ENCODE assay signal across 16 cellular contexts in the genomic region with DNA sequence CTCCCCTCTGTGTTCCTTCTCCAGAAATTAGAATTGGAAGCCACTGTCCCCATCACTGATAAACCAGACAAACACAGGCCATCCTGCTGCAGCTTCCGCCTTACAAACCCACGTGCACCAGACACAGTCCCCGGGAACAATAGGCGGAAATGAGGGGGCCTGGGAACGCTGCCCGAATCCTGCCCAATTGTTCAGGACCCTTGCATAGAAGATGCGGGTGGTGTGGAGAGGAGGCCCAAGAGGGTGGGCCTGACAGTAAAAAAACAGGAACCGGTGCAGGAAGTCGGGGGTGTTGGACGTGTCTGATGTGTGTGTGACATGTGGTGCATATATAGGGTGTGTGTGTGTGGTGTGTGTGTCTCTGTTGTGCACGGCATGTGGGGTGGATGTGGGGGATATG. TPM values are rescaled to one million over a fixed set of nuclear protein-coding genes. Genes with fewer than 3 reads are reported as not detected.
DNase-seq lines count a peak whose midpoint lies in the region; ATAC-seq and TF ChIP-seq lines count a peak whose summit lies in the region.
"Had no signal": no experiment of that assay in that cellular context is flagged by ENCODE, and none has a peak within 500 bp of the region (broad histone marks: within the 10 kb centered on the region; RNA-seq: fewer than 3 reads in every experiment).

No MANE protein-coding gene starts in this region.

- POLR2A ChIA-PET in OCI-LY7 (lab: Charles Lee) = interaction anchor here (1.3 to 4.8 kb wide), 3 partner anchors 12 to 36 kb away, joined by 4 to 51 read pairs (median 4); no protein-coding TSS in a partner anchor

- H3K4me3 ChIP-seq in OCI-LY7 (ENCODE audit: low read depth, low read length, poor library complexity, severe bottlenecking) (peak overlapping the region; percentile 12), lung (no peak overlapping the region), upper lobe of left lung (no peak overlapping the region), esophagus squamous epithelium (no peak overlapping the region)

- TF ChIP-seq POLR2A in upper lobe of left lung (IDR thresholded peaks at IDR 0.05) (no peak), esophagus squamous epithelium (IDR thresholded peaks at IDR 0.05) (no peak)

- ATAC-seq in esophagus mucosa (peak; percentile 47), lung (ENCODE audit: insufficient read depth, low FRiP score) (peak; percentile 58), upper lobe of left lung (ENCODE audit: low FRiP score in 2 of 2) (peak; percentile 56 to 63)
- ATAC-seq: WTC11 had no signal

- peaks cover 65% of the 10 kb centered on the region for H3K4me1 ChIP-seq in OCI-LY7 (ENCODE audit: insufficient read depth, low read length, poor library complexity, severe bottlenecking)
- H3K4me1 ChIP-seq in lung (ENCODE audit: control insufficient read depth in 2 of 2, insufficient read depth in 2 of 2, low read length in 2 of 2) = peaks cover 0 to 24% of the 10 kb centered on the region in 2 donors
- peaks cover 16 to 27% (median 24%) of the 10 kb centered on the region in 4 donors for H3K4me1 ChIP-seq in upper lobe of left lung
- H3K4me1 ChIP-seq in esophagus squamous epithelium = peaks cover 5 to 19% (median 15%) of the 10 kb centered on the region in 3 donors
- H3K4me1 ChIP-seq: parathyroid adenoma had no signal

- intact Hi-C loops in OCI-LY7 (cut with micrococcal nuclease; ENCODE audit: unreplicated experiment) = no loop called here
- intact Hi-C loops in esophagus squamous epithelium (cut with DNase I) = no loop called here

- H3K27me3 ChIP-seq in lung (ENCODE audit: control insufficient read depth, insufficient read depth) (no peaks in the 10 kb centered on the region), upper lobe of left lung (no peaks in the 10 kb centered on the region), esophagus squamous epithelium (no peaks in the 10 kb centered on the region)

- H2AFZ ChIP-seq in OCI-LY7 (ENCODE audit: low read length) = peak overlapping the region; percentile 91
- H2AFZ ChIP-seq: parathyroid adenoma had no signal

- no peaks in the 10 kb centered on the region for H3K79me2 ChIP-seq in OCI-LY7 (ENCODE audit: insufficient read depth, low read depth, low read length)
- H3K79me2 ChIP-seq: parathyroid adenoma had no signal

- H4K20me1 ChIP-seq in OCI-LY7 (ENCODE audit: insufficient read depth, low read length) = no peaks in the 10 kb centered on the region

- TF ChIP-seq EP300 in upper lobe of left lung (IDR thresholded peaks at IDR 0.05) = peak in 1 of 4 donors; percentile 36

- CTCF ChIA-PET in OCI-LY7 (lab: Charles Lee; ENCODE audit: unreplicated experiment) = interaction anchor here (0.6 to 1.5 kb wide), 2 partner anchors 13 to 1546 kb away, joined by 3 to 10 read pairs; no protein-coding TSS in a partner anchor

- TF ChIP-seq CTCF in OCI-LY7 (conservative IDR thresholded peaks at IDR 0.05; ENCODE audit: low read length) (no peak), lung (IDR thresholded peaks at IDR 0.05; ENCODE audit: control extremely low read depth, extremely low read depth) (no peak), upper lobe of left lung (IDR thresholded peaks at IDR 0.05) (no peak), esophagus squamous epithelium (IDR thresholded peaks at IDR 0.05) (no peak)

- BruUV-seq in OCI-LY7 (replicated peaks; lab: Mats Ljungman, UMichigan) = no TSS peak

- peak; percentile 67 for DNase-seq in OCI-LY7 (ENCODE audit: low spot score)
- peak; percentile 55 for DNase-seq in lung (ENCODE audit: low spot score)
- peak in 1 of 2 donors; percentile 51 for DNase-seq in upper lobe of left lung
- no peak for DNase-seq in NK-92 (lab: John Stamatoyannopoulos, UW; ENCODE audit: unreplicated experiment)
- no peak for DNase-seq in HuH-7.5 (ENCODE audit: low spot score)
- no peak for DNase-seq in esophagus squamous epithelium (lab: John Stamatoyannopoulos, UW)
- DNase-seq: activated CD8-positive, alpha-beta memory T cell treated with anti-CD3 and anti-CD28 coated beads, Interleukin-2, amount 50 U/mL, for 4 hours; activated naive CD4-positive, alpha-beta T cell treated with anti-CD3 and anti-CD28 coated beads, Interleukin-2, amount 50 U/mL, for 16 hours; caudate nucleus; CD4-positive, alpha-beta memory T cell; mesenchymal stem cell; NCI-H1048; NCI-H2227 treated with DMSO at 0.1 percent for 48 hours had no signal

- WGBS in lung, 2 donors = 15 to 41% methylated on average over 11 of the region's 11 CpGs
- WGBS in upper lobe of left lung, 2 donors = 42 to 51% methylated on average over 11 of the region's 11 CpGs
- 52 to 74% methylated on average over 4 to 11 of the region's 11 CpGs for WGBS in esophagus squamous epithelium, 2 donors

- peak overlapping the region; percentile 47 for H3K4me2 ChIP-seq in OCI-LY7 (ENCODE audit: low read length)

- H3K27ac ChIP-seq in OCI-LY7 (ENCODE audit: low read depth, low read length, poor library complexity, severe bottlenecking) = peak overlapping the region; percentile 55
- peak overlapping the region in 1 of 2 donors; percentile 67 for H3K27ac ChIP-seq in lung (ENCODE audit: low read depth in 1 of 2, low read length in 1 of 2)
- peak overlapping the region in 3 of 4 donors; percentile 43 to 85 (median 62) for H3K27ac ChIP-seq in upper lobe of left lung
- peak overlapping the region in 2 of 4 donors; percentile 44 to 62 for H3K27ac ChIP-seq in esophagus squamous epithelium
- H3K27ac ChIP-seq: parathyroid adenoma had no signal

- no peaks in the 10 kb centered on the region for H3K9me2 ChIP-seq in OCI-LY7 (ENCODE audit: insufficient read depth, low read length)

- no peaks in the 10 kb centered on the region for H3K9me3 ChIP-seq in OCI-LY7 (ENCODE audit: low read length)
- H3K9me3 ChIP-seq in lung (ENCODE audit: control insufficient read depth in 2 of 2, insufficient read depth in 1 of 2, low read length in 1 of 2) = no peaks in the 10 kb centered on the region
- no peaks in the 10 kb centered on the region for H3K9me3 ChIP-seq in upper lobe of left lung
- no peaks in the 10 kb centered on the region for H3K9me3 ChIP-seq in esophagus squamous epithelium

- H3K36me3 ChIP-seq in OCI-LY7 (ENCODE audit: insufficient read depth, low read length) (no peaks in the 10 kb centered on the region), lung (ENCODE audit: control insufficient read depth in 2 of 2, insufficient read depth in 2 of 2, low read length in 2 of 2) (no peaks in the 10 kb centered on the region), upper lobe of left lung (no peaks in the 10 kb centered on the region), esophagus squamous epithelium (no peaks in the 10 kb centered on the region)

RNA-seq across cellular contexts. Expression of a gene that starts 26.5 kb away (rescaled TPM):
- 19.9 and 26.4 TPM in 2 replicates for total RNA-seq in OCI-LY7 (2014; rRNA removed; shearing (Covaris generic))
- total RNA-seq in OCI-LY7 (2022) = 14.7 and 19.2 TPM in 2 replicates
- total RNA-seq in esophagus mucosa = 6.1 TPM
- 10 to 100 TPM; 30.9 to 42.6 TPM for total RNA-seq in lung
- 10 to 100 TPM in 1 of 2 donors, 1 to 10 TPM in 1; 5.4 to 45.3 TPM for polyA plus RNA-seq in lung
- 10 to 100 TPM; 16.1 to 54.5 (median 27.3) TPM for total RNA-seq in upper lobe of left lung
- 10 to 100 TPM in 2 of 4 donors, 1 to 10 TPM in 2; 4.0 to 23.0 (median 13.8) TPM for total RNA-seq in esophagus squamous epithelium

Comparison
In these comparisons a context has a peak if more than half of its experiments do, and no peak if none do; other contexts are left out.
1. DNase-seq: peak in OCI-LY7 (single experiment) and lung (single experiment); none in NK-92 (single experiment), HuH-7.5 (single experiment) and esophagus squamous epithelium (single experiment).
2. Peak in every context shown above with its lines, with median percentiles within 50 percentile points of each other: ATAC-seq.